In the genomic region with DNA sequence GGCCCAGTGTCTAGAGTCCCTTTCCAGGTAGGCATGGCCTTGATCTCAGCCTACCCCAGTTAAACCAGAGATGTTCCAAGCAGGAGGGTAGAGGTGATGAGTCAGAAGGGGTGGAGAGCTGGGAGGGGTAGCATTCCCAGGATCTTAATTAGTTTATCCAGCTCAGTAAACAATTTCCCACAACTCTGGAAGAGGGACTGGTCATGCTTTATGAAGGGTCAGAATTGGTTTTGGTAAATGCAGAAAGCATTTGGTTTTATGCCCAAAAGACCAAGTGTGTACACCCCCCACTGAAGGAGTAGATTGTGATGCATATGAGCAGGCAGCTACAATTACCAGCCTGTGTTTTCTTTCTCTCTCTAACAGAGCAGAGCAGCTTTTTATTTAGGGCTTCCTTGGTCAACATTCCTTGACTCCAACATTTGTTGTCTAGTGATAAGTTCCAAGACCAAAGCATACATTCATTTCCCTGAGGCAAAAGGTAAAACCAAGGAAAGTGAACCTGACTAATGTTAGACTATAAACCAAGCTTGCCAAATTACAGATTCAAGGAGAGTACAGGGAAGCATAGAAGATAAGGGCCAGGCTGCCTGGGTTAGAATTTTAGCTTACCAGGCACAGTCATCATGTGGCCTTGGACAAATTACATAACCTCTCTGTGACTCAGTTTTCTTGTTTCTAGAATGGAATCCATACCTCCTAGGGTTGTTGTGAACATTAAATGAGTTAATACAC, we compare ENCODE assay signal across 9 cellular contexts. TPM values are rescaled to one million over a fixed set of nuclear protein-coding genes. Genes with fewer than 3 reads are reported as not detected.
DNase-seq lines count a peak whose midpoint lies in the region; ATAC-seq, FAIRE-seq and TF ChIP-seq lines count a peak whose summit lies in the region.
"Had no signal": no experiment of that assay in that cellular context is flagged by ENCODE, and none has a peak within 500 bp of the region (broad histone marks: within the 10 kb centered on the region; RNA-seq: fewer than 3 reads in every experiment).

No MANE protein-coding gene starts in this region.

- TF ChIP-seq CTCF in Panc1 (IDR thresholded peaks at IDR 0.05), result no peak
- no peak for TF ChIP-seq CTCF in fibroblast of lung (conservative IDR thresholded peaks at IDR 0.05 in 1 of 2, IDR thresholded peaks at IDR 0.05 in 1 of 2; ENCODE audit: low read depth in 1 of 2, low read length in 2 of 2)
- no peak for TF ChIP-seq CTCF in pancreas (IDR thresholded peaks at IDR 0.05)
- TF ChIP-seq CTCF in coronary artery (IDR thresholded peaks at IDR 0.05), result no peak
- no peak for TF ChIP-seq CTCF in spleen (IDR thresholded peaks at IDR 0.05 in 8 of 11, conservative IDR thresholded peaks at IDR 0.05 in 3 of 11)

- H3K27ac ChIP-seq in Panc1 (ENCODE audit: low read length) (no peak overlapping the region), fibroblast of lung (ENCODE audit: insufficient read depth, low read length) (peak overlapping the region; percentile 60), pancreas (peak overlapping the region in 1 of 4 donors; percentile 23), coronary artery (peak overlapping the region in 1 of 2 donors; percentile 41), spleen (peak overlapping the region in 2 of 8 donors; percentile 1 to 26)

- in situ Hi-C loops in Panc1 (cut with HindIII; ENCODE audit: low pct_unique_long_range_greater_than_20kb, low sequenced_read_pairs), result no loop called here

- intact Hi-C loops in Panc1 (cut with micrococcal nuclease; ENCODE audit: unreplicated experiment), result no loop called here
- intact Hi-C loops in pancreas (cut with DNase I), result no loop called here
- intact Hi-C loops in spleen (cut with DNase I; ENCODE audit: low total_unique reads), result no loop called here

- no TSS peak for BruUV-seq in Panc1 (replicated peaks; lab: Mats Ljungman, UMichigan)

- no peaks in the 10 kb centered on the region for H4K20me1 ChIP-seq in fibroblast of lung (ENCODE audit: control insufficient read depth, extremely low read depth, insufficient read depth, low read length)

- H3K4me3 ChIP-seq in Panc1 (ENCODE audit: low read depth in 2 of 2, low read length in 2 of 2) (no peak overlapping the region), fibroblast of lung (replicated peaks in 1 of 4; ENCODE audit: control extremely low read depth in 1 of 4, insufficient read depth in 1 of 4, low read depth in 3 of 4, low read length in 4 of 4) (no peak overlapping the region), pancreas (no peak overlapping the region), coronary artery (no peak overlapping the region), spleen (no peak overlapping the region)

- H3K27me3 ChIP-seq in Panc1 (ENCODE audit: control insufficient read depth, insufficient read depth, low read length) (no peaks in the 10 kb centered on the region), fibroblast of lung (ENCODE audit: control insufficient read depth, insufficient read depth, low read length) (no peaks in the 10 kb centered on the region), pancreas (no peaks in the 10 kb centered on the region), spleen (replicated peaks in 1 of 7) (no peaks in the 10 kb centered on the region)

- H3K9me3 ChIP-seq in Panc1 (ENCODE audit: control insufficient read depth, insufficient read depth, low read depth, low read length) (no peaks in the 10 kb centered on the region), fibroblast of lung (ENCODE audit: control insufficient read depth, insufficient read depth, low read depth, low read length) (no peaks in the 10 kb centered on the region), pancreas (no peaks in the 10 kb centered on the region), spleen (no peaks in the 10 kb centered on the region)

- H3K36me3 ChIP-seq in Panc1 (ENCODE audit: control insufficient read depth, insufficient read depth, low read length) (0 out of 2 replicates have a peak, but pooled peaks cover 2% of the 10 kb centered on the region), fibroblast of lung (ENCODE audit: control insufficient read depth, insufficient read depth, low read length) (peaks cover 10% of the 10 kb centered on the region), pancreas (peaks cover 0 to 10% (median 0%) of the 10 kb centered on the region in 3 donors), spleen (peaks cover 0 to 88% (median 51%) of the 10 kb centered on the region in 6 donors)

- CTCF ChIA-PET in Panc1 (lab: Charles Lee), result interaction anchor here (0.5 kb wide), 1 partner anchor 1677 kb away, joined by 3 read pairs; no protein-coding TSS in a partner anchor

- ATAC-seq in Panc1 (peak; percentile 58; the same call in 1 of the 2 replicates), pancreas (peak; percentile 20 to 55 (median 52))

- TF ChIP-seq POLR2A in spleen (IDR thresholded peaks at IDR 0.05), result no peak

- POLR2A ChIA-PET in Panc1 (lab: Charles Lee), result interaction anchor here (0.6 kb wide), 1 partner anchor 375 kb away, joined by 6 read pairs; no protein-coding TSS in a partner anchor

- no peak overlapping the region for H3K9ac ChIP-seq in fibroblast of lung (ENCODE audit: insufficient read depth, low read length)

- peak overlapping the region; percentile 17 for H3K4me2 ChIP-seq in fibroblast of lung (ENCODE audit: extremely low read depth, insufficient read depth, low read length)

- H3K4me1 ChIP-seq in Panc1 (ENCODE audit: control insufficient read depth, insufficient read depth, low read length), result no peaks in the 10 kb centered on the region; the same call in 1 of the 2 replicates
- peaks cover 29% of the 10 kb centered on the region for H3K4me1 ChIP-seq in fibroblast of lung (ENCODE audit: control insufficient read depth, extremely low read depth, insufficient read depth, low read length)
- peaks cover 6 to 22% (median 21%) of the 10 kb centered on the region in 3 donors for H3K4me1 ChIP-seq in pancreas
- peaks cover 0 to 17% (median 7%) of the 10 kb centered on the region in 6 donors for H3K4me1 ChIP-seq in spleen

- H3K79me2 ChIP-seq in fibroblast of lung (ENCODE audit: control insufficient read depth, insufficient read depth, low read length), result peaks cover 4% of the 10 kb centered on the region

- H2AFZ ChIP-seq in fibroblast of lung (ENCODE audit: low read length), result no peak overlapping the region

- FAIRE-seq in pancreas (lab: Jason Lieb, UNC), result no peak

- DNase-seq in ELF-1 (ENCODE audit: low read depth, low spot score) (peak; percentile 54), Panc1 (ENCODE audit: low read depth, low spot score) (no peak), fibroblast of lung (ENCODE audit: low read depth in 2 of 2) (peak; percentile 66 to 73), pancreas (no peak), hippocampal formation (lab: John Stamatoyannopoulos, UW) (no peak), coronary artery (ENCODE audit: low spot score) (no peak), cerebellar cortex (ENCODE audit: low spot score) (no peak), spleen (no peak)
- DNase-seq: activated CD4-positive, alpha-beta T cell treated with anti-CD3 and anti-CD28 coated beads, Interleukin-2, amount 10 ng/mL, durations not matched to agents 24 days and 14 days had no signal

RNA-seq across cellular contexts. Expression of gene EXOSC7, which starts 17.6 kb away (rescaled TPM):
- total RNA-seq in Panc1 (2021; ENCODE audit: unreplicated experiment), result 38.4 TPM
- polyA plus RNA-seq in Panc1 (2012; ENCODE audit: insufficient read length), result 69.9 TPM
- total RNA-seq in fibroblast of lung, result 36.7 and 58.8 TPM in 2 replicates
- 72.1 and 72.5 TPM in 2 replicates for polyA plus RNA-seq in fibroblast of lung
- polyA plus RNA-seq in fibroblast of lung (2012), result 58.8 and 65.4 TPM in 2 replicates
- 9.8 and 57.0 TPM in 2 replicates for polyA minus RNA-seq in fibroblast of lung (ENCODE audit: low replicate concordance)
- total RNA-seq in pancreas, result 10 to 100 TPM in 5 of 6 donors, 1 to 10 TPM in 1; 9.2 to 18.0 (median 13.0) TPM
- 10 to 100 TPM; 18.8 to 21.8 TPM for polyA plus RNA-seq in pancreas
- total RNA-seq in spleen, result 10 to 100 TPM; 28.4 to 42.8 (median 33.6) TPM
- 10 to 100 TPM; 32.1 to 43.7 (median 43.1) TPM for polyA plus RNA-seq in spleen

RNA-seq across cellular contexts. Expression of gene ZDHHC3, which starts 17.7 kb away (rescaled TPM):
- 49.5 TPM for total RNA-seq in Panc1 (2021; ENCODE audit: unreplicated experiment)
- polyA plus RNA-seq in Panc1 (2012; ENCODE audit: insufficient read length), result 42.3 TPM
- total RNA-seq in fibroblast of lung, result 37.8 and 53.2 TPM in 2 replicates
- 126 and 155 TPM in 2 replicates for polyA plus RNA-seq in fibroblast of lung
- 67.6 and 74.7 TPM in 2 replicates for polyA plus RNA-seq in fibroblast of lung (2012)
- 352 and 406 TPM in 2 replicates for polyA minus RNA-seq in fibroblast of lung (ENCODE audit: low replicate concordance)
- total RNA-seq in pancreas, result 10 to 100 TPM; 16.1 to 28.3 (median 20.8) TPM
- 10 to 100 TPM; 11.4 to 15.9 TPM for polyA plus RNA-seq in pancreas
- 10 to 100 TPM; 57.3 to 79.2 (median 70.1) TPM for total RNA-seq in spleen
- 10 to 100 TPM; 15.2 to 25.3 (median 17.4) TPM for polyA plus RNA-seq in spleen

RNA-seq across cellular contexts. Expression of gene CLEC3B, which starts 32.5 kb away (rescaled TPM):
- not detected for total RNA-seq in Panc1 (2021; ENCODE audit: unreplicated experiment)
- not detected for polyA plus RNA-seq in Panc1 (2012; ENCODE audit: insufficient read length)
- 20.0 and 56.3 TPM in 2 replicates for total RNA-seq in fibroblast of lung
- polyA plus RNA-seq in fibroblast of lung, result 49.2 and 87.2 TPM in 2 replicates
- 93.0 and 161 TPM in 2 replicates for polyA plus RNA-seq in fibroblast of lung (2012)
- 15.2 and 32.2 TPM in 2 replicates for polyA minus RNA-seq in fibroblast of lung (ENCODE audit: low replicate concordance)
- total RNA-seq in pancreas, result 10 to 100 TPM in 1 of 6 donors, 1 to 10 TPM in 5; 1.3 to 10.6 (median 5.5) TPM
- polyA plus RNA-seq in pancreas, result 10 to 100 TPM; 12.8 to 31.9 TPM
- total RNA-seq in spleen, result 100 to 1,000 TPM; 156 to 409 (median 295) TPM
- 100 to 1,000 TPM in 1 of 3 donors, 10 to 100 TPM in 2; 68.6 to 225 (median 91.3) TPM for polyA plus RNA-seq in spleen
- total RNA-seq: activated CD4-positive, alpha-beta T cell treated with anti-CD3 and anti-CD28 coated beads, Interleukin-2, amount 10 ng/mL, durations not matched to agents 24 days and 14 days had no signal

Comparison
In these comparisons a context has a peak if more than half of its experiments do, and no peak if none do; other contexts are left out.
1. DNase-seq: peak in ELF-1 (single experiment) and fibroblast of lung (2 of 2); none in Panc1 (single experiment), pancreas (0 of 6), hippocampal formation (0 of 2), coronary artery (single experiment), cerebellar cortex (single experiment) and spleen (single experiment).